Comparison of ENCODE assay signal across 15 cellular contexts in the genomic region with DNA sequence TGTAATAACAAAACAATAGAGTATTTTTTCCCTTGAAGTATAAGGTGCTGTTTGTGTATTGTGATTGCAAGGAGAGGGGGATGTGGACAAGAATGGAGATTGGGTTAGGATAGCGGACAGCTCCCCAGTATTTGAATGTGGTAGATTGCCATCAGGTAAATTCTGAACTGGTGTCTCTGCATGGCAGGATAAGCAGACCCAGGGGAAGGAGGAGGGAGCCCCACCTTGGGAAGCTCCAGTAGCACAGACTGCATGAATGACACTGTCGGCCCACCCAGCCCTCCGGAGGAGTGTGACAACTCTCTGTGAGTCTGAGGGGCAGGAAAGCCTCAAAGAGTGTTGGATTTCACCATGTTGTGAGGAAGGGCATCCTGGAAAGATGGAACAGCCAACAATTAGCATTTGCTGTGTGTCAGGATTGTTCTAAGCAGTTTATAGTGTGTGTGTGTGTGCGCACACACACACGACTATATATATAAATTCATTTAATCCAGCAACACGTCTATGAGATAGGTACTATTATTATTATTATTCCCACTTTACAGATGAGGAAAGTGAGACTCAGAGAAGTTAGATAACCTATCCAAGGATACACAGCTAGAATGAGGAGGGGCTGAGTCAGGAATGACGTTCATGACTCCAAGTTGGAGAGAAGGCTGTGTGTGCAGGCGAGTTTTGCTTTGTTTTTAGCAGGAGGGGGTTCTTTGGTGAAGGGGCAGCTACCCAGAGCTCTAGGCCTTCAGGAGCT.
"Had no signal": no experiment of that assay in that cellular context is flagged by ENCODE, and none has a peak within 500 bp of the region (broad histone marks: within the 10 kb centered on the region; RNA-seq: fewer than 3 reads in every experiment).

No MANE protein-coding gene starts in this region.

- ATAC-seq: activated CD4-positive, alpha-beta T cell treated with anti-CD3 and anti-CD28 coated beads for 36 hours; foreskin keratinocyte; pancreas; SK-N-SH treated with all-trans-retinoic acid at 6 μM for 48 hours; stimulated activated memory B cell treated with anti-CD40 and anti-IgM and Interleukin-4, amounts not matched to agents 10 μg/mL and 1 μg/mL and 100 μg/mL, for 72 hours had no signal

- H3K27me3 ChIP-seq: adrenal gland, pancreas, tibial artery had no signal

- H3K4me3 ChIP-seq: adrenal gland, coronary artery, pancreas, tibial artery had no signal

- FAIRE-seq: pancreas had no signal

- H3K4me1 ChIP-seq: adrenal gland, foreskin keratinocyte, pancreas had no signal

- DNase-seq: activated CD4-positive, alpha-beta memory T cell treated with anti-CD3 and anti-CD28 coated beads, Interleukin-2, amount 10 ng/mL, durations not matched to agents 7 days and 5 days; activated CD4-positive, alpha-beta T cell treated with anti-CD3 and anti-CD28 coated beads for 36 hours; activated effector memory CD4-positive, alpha-beta T cell treated with Interleukin-2 at 50 U/mL for 16 hours; activated naive CD4-positive, alpha-beta T cell treated with anti-CD3 and anti-CD28 coated beads, Interleukin-2, amount 50 U/mL, for 16 hours; activated T-cell treated with anti-CD3 and anti-CD28 coated beads, Interleukin-2, amount 50 U/mL, for 24 hours; adrenal gland; caudate nucleus; effector CD8-positive, alpha-beta T cell; foreskin keratinocyte; glutamatergic neuron; pancreas; tibial artery had no signal

- H3K9me3 ChIP-seq: adrenal gland, pancreas, tibial artery had no signal

- H3K27ac ChIP-seq: adrenal gland, foreskin keratinocyte, pancreas, tibial artery had no signal

- H3K36me3 ChIP-seq: adrenal gland, pancreas, tibial artery had no signal
